Comparison of ENCODE assay signal across 23 cellular contexts in the genomic region with DNA sequence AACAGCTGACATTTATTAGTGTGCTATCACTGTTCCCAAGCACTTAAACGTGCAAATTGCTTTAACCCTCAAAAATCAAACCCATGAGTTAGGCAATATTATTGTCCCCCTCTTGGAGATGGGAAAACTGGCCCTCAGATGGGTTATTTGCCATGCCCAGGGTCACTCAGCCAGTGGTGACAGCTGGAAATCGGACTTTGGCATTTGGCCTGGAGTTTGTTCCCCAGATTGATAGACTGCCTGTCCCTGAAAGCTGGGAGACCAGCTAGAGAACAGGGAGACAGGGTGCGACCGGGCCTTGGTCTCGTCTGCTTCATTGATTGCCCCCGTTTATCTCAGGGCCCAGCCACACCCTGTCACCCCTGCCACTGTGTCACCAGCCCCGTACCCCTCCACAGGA.
A peak's percentile ranks its signal among the peaks of the same experiment; 100 is the strongest.
DNase-seq lines count a peak whose midpoint lies in the region; ATAC-seq, FAIRE-seq and TF ChIP-seq lines count a peak whose summit lies in the region.
"Had no signal": no experiment of that assay in that cellular context is flagged by ENCODE, and none has a peak within 500 bp of the region (broad histone marks: within the 10 kb centered on the region; RNA-seq: fewer than 3 reads in every experiment).

No MANE protein-coding gene starts in this region.

- peaks cover 37% of the 10 kb centered on the region for H3K4me1 ChIP-seq in GM12878 (ENCODE audit: control insufficient read depth, insufficient read depth, low read length)
- H3K4me1 ChIP-seq in right lobe of liver: no peaks in the 10 kb centered on the region
- no peaks in the 10 kb centered on the region for H3K4me1 ChIP-seq in psoas muscle
- H3K4me1 ChIP-seq in PC-9 (replicated peaks; ENCODE audit: insufficient read depth): no peaks in the 10 kb centered on the region
- H3K4me1 ChIP-seq in GM23248 (ENCODE audit: insufficient read depth): no peaks in the 10 kb centered on the region
- H3K4me1 ChIP-seq in vagina: no peaks in the 10 kb centered on the region
- H3K4me1 ChIP-seq: SJSA1 had no signal

- H3K36me3 ChIP-seq in GM12878 (ENCODE audit: control insufficient read depth in 2 of 2, insufficient read depth in 2 of 2, low read length in 1 of 2) (peaks cover 8 to 20% of the 10 kb centered on the region in 2 experiments; a peak in 3 of 4 replicates), right lobe of liver (peaks cover 0 to 24% (median 10%) of the 10 kb centered on the region in 4 donors), psoas muscle (ENCODE audit: insufficient read depth in 1 of 2, low read depth in 1 of 2) (peaks cover 2 to 47% of the 10 kb centered on the region in 2 donors), PC-9 (ENCODE audit: low read depth) (no peaks in the 10 kb centered on the region), GM23248 (ENCODE audit: low read depth) (no peaks in the 10 kb centered on the region), vagina (peaks cover 0 to 6% of the 10 kb centered on the region in 2 donors)
- H3K36me3 ChIP-seq: SJSA1 had no signal

- TF ChIP-seq RAD21 in GM12878 (IDR thresholded peaks at IDR 0.05; ENCODE audit: insufficient read depth, low read depth, low read length): no peak

- TF ChIP-seq POLR2A in GM12878 (IDR thresholded peaks at IDR 0.05; ENCODE audit: low read depth, low read length): no peak
- no peak for TF ChIP-seq POLR2A in right lobe of liver (IDR thresholded peaks at IDR 0.05)
- no peak for TF ChIP-seq POLR2A in vagina (IDR thresholded peaks at IDR 0.05)

- ATAC-seq in natural killer cell treated with Interleukin-12 subunit alpha and Interleukin-12 subunit beta and Interleukin-15 and Interleukin-18, amount 100 ng/mL, for 72 hours: no peak
- ATAC-seq in natural killer cell (no peak), GM12878 (no peak), right lobe of liver (peak in 3 of 4 donors; percentile 24 to 91 (median 84)), psoas muscle (peak in 3 of 4 donors; percentile 22 to 29 (median 28))

- DNase-seq in natural killer cell treated with Interleukin-12 subunit alpha and Interleukin-12 subunit beta and Interleukin-15 and Interleukin-18, amount 100 ng/mL, for 72 hours (ENCODE audit: low spot score): no peak
- DNase-seq in natural killer cell (no peak), GM12878 (ENCODE audit: low read depth, low spot score) (no peak), right lobe of liver (peak in 1 of 3 donors; percentile 60), psoas muscle (no peak), PC-9 (no peak), GM23248 (no peak), vagina (ENCODE audit: extremely low spot score in 2 of 2) (no peak)
- DNase-seq: 8988T, ACHN, IMR-90, KG1, NCI-H1048, NCI-H1417, NCI-H1694, NCI-H2029 treated with DMSO at 0.1 percent for 48 hours, NCI-H446 treated with DMSO at 0.1 percent for 48 hours, NCI-H526, Right ventricle myocardium superior, RPMI8226 had no signal

- H3K27me3 Mint-ChIP-seq in natural killer cell treated with Interleukin-12 subunit alpha and Interleukin-12 subunit beta and Interleukin-15 and Interleukin-18, amount 100 ng/mL, for 72 hours: no peaks in the 10 kb centered on the region
- H3K27me3 Mint-ChIP-seq in natural killer cell (ENCODE audit: low read depth in 2 of 2): no peaks in the 10 kb centered on the region

- no peaks in the 10 kb centered on the region for H3K9me3 Mint-ChIP-seq in natural killer cell treated with Interleukin-12 subunit alpha and Interleukin-12 subunit beta and Interleukin-15 and Interleukin-18, amount 100 ng/mL, for 72 hours
- no peaks in the 10 kb centered on the region for H3K9me3 Mint-ChIP-seq in natural killer cell

- H3K4me3 Mint-ChIP-seq in natural killer cell treated with Interleukin-12 subunit alpha and Interleukin-12 subunit beta and Interleukin-15 and Interleukin-18, amount 100 ng/mL, for 72 hours: no peak overlapping the region
- no peak overlapping the region for H3K4me3 Mint-ChIP-seq in natural killer cell

- H3K79me2 ChIP-seq in GM12878 (ENCODE audit: control insufficient read depth, insufficient read depth, low read length) (peaks cover 47% of the 10 kb centered on the region), PC-9 (ENCODE audit: low read depth) (no peaks in the 10 kb centered on the region), GM23248 (ENCODE audit: insufficient read depth) (peaks cover 6% of the 10 kb centered on the region; the same call in 1 of the 2 replicates)

- 100% methylated on average over 7 of the region's 7 CpGs for WGBS in GM12878 (ENCODE audit: insufficient coverage, insufficient replicate concordance, low lambda C conversion rate, missing lambda C conversion rate)
- WGBS in right lobe of liver (ENCODE audit: insufficient coverage, low coverage, low lambda C conversion rate, missing lambda C conversion rate): 51% methylated on average over 6 of the region's 7 CpGs
- WGBS in psoas muscle, 3 donors: 77 to 81% (median 77%) methylated on average over 7 of the region's 7 CpGs
- WGBS in GM23248 (ENCODE audit: low coverage in 1 of 2, low lambda C conversion rate in 2 of 2, missing lambda C conversion rate in 2 of 2), 2 experiments: 84 to 86% methylated on average over 7 of the region's 7 CpGs

- H3K27ac ChIP-seq in GM12878 (ENCODE audit: control insufficient read depth, insufficient read depth): peak overlapping the region; percentile 98
- H3K27ac ChIP-seq in right lobe of liver: no peak overlapping the region
- no peak overlapping the region for H3K27ac ChIP-seq in psoas muscle
- H3K27ac ChIP-seq in PC-9: no peak overlapping the region
- no peak overlapping the region for H3K27ac ChIP-seq in GM23248
- H3K27ac ChIP-seq in vagina: no peak overlapping the region
- H3K27ac ChIP-seq: SJSA1 had no signal

- RAD21 ChIA-PET in GM12878 (lab: Charles Lee; ENCODE audit: unreplicated experiment): interaction anchor here (0.9 to 7.1 kb wide), 6 partner anchors 7 to 118 kb away, joined by 3 to 53 read pairs (median 10); no protein-coding TSS in a partner anchor

- H3K4me3 ChIP-seq in GM12878 (no peak overlapping the region), right lobe of liver (no peak overlapping the region), psoas muscle (no peak overlapping the region), PC-9 (no peak overlapping the region), GM23248 (no peak overlapping the region), vagina (no peak overlapping the region)
- H3K4me3 ChIP-seq: SJSA1 had no signal

- CTCF ChIA-PET in GM12878 (lab: Yijun Ruan, JAX): interaction anchor here (0.9 to 3.2 kb wide), 3 partner anchors 9 to 45 kb away, joined by 3 to 22 read pairs (median 13); no protein-coding TSS in a partner anchor
- CTCF ChIA-PET in PC-9 (lab: Charles Lee): no interaction called here

- no peak for TF ChIP-seq EP300 in GM12878 (IDR thresholded peaks at IDR 0.05; ENCODE audit: borderline replicate concordance in 1 of 2, control insufficient read depth in 1 of 2, low read depth in 2 of 2, low read length in 2 of 2)

- peak overlapping the region; percentile 60 to 94 for H3K27ac Mint-ChIP-seq in natural killer cell treated with Interleukin-12 subunit alpha and Interleukin-12 subunit beta and Interleukin-15 and Interleukin-18, amount 100 ng/mL, for 72 hours
- H3K27ac Mint-ChIP-seq in natural killer cell: no peak overlapping the region

- FAIRE-seq in GM12878 (lab: Jason Lieb, UNC): no peak
- FAIRE-seq: D721Med, H54 had no signal

- TF ChIP-seq CTCF in natural killer cell (IDR thresholded peaks at IDR 0.05): no peak
- no peak for TF ChIP-seq CTCF in GM12878 (IDR thresholded peaks at IDR 0.05 in 2 of 3, conservative IDR thresholded peaks at IDR 0.05 in 1 of 3; ENCODE audit: control insufficient read depth in 2 of 3, extremely low read depth in 1 of 3, insufficient read depth in 1 of 3, low read depth in 3 of 3, low read length in 3 of 3)
- TF ChIP-seq CTCF in right lobe of liver (IDR thresholded peaks at IDR 0.05): no peak
- no peak for TF ChIP-seq CTCF in psoas muscle (IDR thresholded peaks at IDR 0.05)
- no peak for TF ChIP-seq CTCF in PC-9 (conservative IDR thresholded peaks at IDR 0.05)
- no peak for TF ChIP-seq CTCF in vagina (IDR thresholded peaks at IDR 0.05)

- SMC1A ChIA-PET in GM12878 (lab: Charles Lee; ENCODE audit: uncharacterized antibody, unreplicated experiment): interaction anchor here (5.2 to 10.1 kb wide), 2 partner anchors 10 to 43 kb away, joined by 51 to 114 read pairs; no protein-coding TSS in a partner anchor

- no peaks in the 10 kb centered on the region for H3K9me3 ChIP-seq in GM12878 (replicated peaks; ENCODE audit: control insufficient read depth, insufficient read depth, low read length)
- no peaks in the 10 kb centered on the region for H3K9me3 ChIP-seq in right lobe of liver
- no peaks in the 10 kb centered on the region for H3K9me3 ChIP-seq in psoas muscle
- H3K9me3 ChIP-seq in PC-9 (ENCODE audit: insufficient read depth, low read depth): no peaks in the 10 kb centered on the region
- H3K9me3 ChIP-seq in GM23248 (ENCODE audit: low read depth): no peaks in the 10 kb centered on the region
- H3K9me3 ChIP-seq in vagina: no peaks in the 10 kb centered on the region

- no peaks in the 10 kb centered on the region for H3K9me2 ChIP-seq in PC-9 (ENCODE audit: insufficient read depth)
- no peaks in the 10 kb centered on the region for H3K9me2 ChIP-seq in GM23248 (ENCODE audit: insufficient read depth)

- no peaks in the 10 kb centered on the region for H3F3A ChIP-seq in PC-9 (ENCODE audit: insufficient read depth, low read depth)
- no peaks in the 10 kb centered on the region for H3F3A ChIP-seq in GM23248 (ENCODE audit: insufficient read depth)

- in situ Hi-C loops in GM12878 (cut with MboI): no loop called here
- in situ Hi-C loops in GM23248 (cut with MboI): no loop called here

- H2AFZ ChIP-seq in GM12878 (ENCODE audit: control insufficient read depth, low read depth, low read length) (no peak overlapping the region), PC-9 (no peak overlapping the region), GM23248 (no peak overlapping the region)

- intact Hi-C loops in natural killer cell (cut with micrococcal nuclease) (no loop called here), GM12878 (cut with micrococcal nuclease; ENCODE audit: unreplicated experiment) (loop anchor here (10.0 kb wide), 1 partner anchor 961 kb away; no protein-coding TSS in a partner anchor), right lobe of liver (cut with DNase I) (no loop called here), psoas muscle (cut with DNase I) (no loop called here), PC-9 (cut with micrococcal nuclease; ENCODE audit: unreplicated experiment) (no loop called here), vagina (cut with DNase I) (no loop called here)

- POLR2A ChIA-PET in GM12878 (lab: Charles Lee): interaction anchor here (2.8 kb wide), 1 partner anchor 43 kb away, joined by 12 read pairs; no protein-coding TSS in a partner anchor
- POLR2A ChIA-PET in PC-9 (lab: Charles Lee; ENCODE audit: unreplicated experiment): no interaction called here

- H3K4me2 ChIP-seq in GM12878 (ENCODE audit: control insufficient read depth, insufficient read depth) (no peak overlapping the region), PC-9 (no peak overlapping the region), GM23248 (ENCODE audit: unreplicated experiment) (no peak overlapping the region)

- peaks cover 27 to 39% of the 10 kb centered on the region in 2 donors for H3K4me1 Mint-ChIP-seq in natural killer cell treated with Interleukin-12 subunit alpha and Interleukin-12 subunit beta and Interleukin-15 and Interleukin-18, amount 100 ng/mL, for 72 hours (ENCODE audit: low read depth in 2 of 2)
- peaks cover 19 to 42% of the 10 kb centered on the region in 2 donors for H3K4me1 Mint-ChIP-seq in natural killer cell

- no peaks in the 10 kb centered on the region for H3K36me3 Mint-ChIP-seq in natural killer cell treated with Interleukin-12 subunit alpha and Interleukin-12 subunit beta and Interleukin-15 and Interleukin-18, amount 100 ng/mL, for 72 hours
- H3K36me3 Mint-ChIP-seq in natural killer cell: no peaks in the 10 kb centered on the region

- BruUV-seq in GM12878 (replicated peaks; lab: Mats Ljungman, UMichigan) (no TSS peak), PC-9 (replicated peaks; lab: Mats Ljungman, UMichigan) (no TSS peak)

- H4K20me1 ChIP-seq in GM12878 (ENCODE audit: control insufficient read depth, insufficient read depth) (no peaks in the 10 kb centered on the region), PC-9 (ENCODE audit: insufficient read depth) (no peaks in the 10 kb centered on the region), GM23248 (ENCODE audit: insufficient read depth) (no peaks in the 10 kb centered on the region)

- no peaks in the 10 kb centered on the region for H3K27me3 ChIP-seq in GM12878 (replicated peaks in 1 of 2; ENCODE audit: control insufficient read depth in 2 of 2, insufficient read depth in 2 of 2, low read length in 1 of 2)
- no peaks in the 10 kb centered on the region for H3K27me3 ChIP-seq in right lobe of liver
- no peaks in the 10 kb centered on the region for H3K27me3 ChIP-seq in psoas muscle (ENCODE audit: insufficient read depth in 3 of 3, low read length in 2 of 3)
- peaks cover 71% of the 10 kb centered on the region for H3K27me3 ChIP-seq in PC-9 (ENCODE audit: insufficient read depth, low read depth)
- no peaks in the 10 kb centered on the region for H3K27me3 ChIP-seq in GM23248 (replicated peaks; ENCODE audit: insufficient read depth)
- no peaks in the 10 kb centered on the region for H3K27me3 ChIP-seq in vagina
- H3K27me3 ChIP-seq: SJSA1 had no signal

- H3K9ac ChIP-seq in GM12878 (ENCODE audit: control insufficient read depth, insufficient read depth, low read length) (0 out of 2 replicates have a peak overlapping the region, but pooled peaks have one; percentile 63), GM23248 (no peak overlapping the region)

Comparison
In these comparisons a context has a peak if more than half of its experiments do, and no peak if none do; other contexts are left out.
1. H3K27ac Mint-ChIP-seq: peak in natural killer cell treated with Interleukin-12 subunit alpha and Interleukin-12 subunit beta and Interleukin-15 and Interleukin-18, amount 100 ng/mL, for 72 hours (2 of 2); none in natural killer cell (0 of 2).
2. ATAC-seq: peak in right lobe of liver (3 of 4) and psoas muscle (3 of 4); none in natural killer cell treated with Interleukin-12 subunit alpha and Interleukin-12 subunit beta and Interleukin-15 and Interleukin-18, amount 100 ng/mL, for 72 hours (0 of 2), natural killer cell (0 of 3) and GM12878 (single experiment).